Comparison of ENCODE assay signal across 29 cellular contexts in the genomic region with DNA sequence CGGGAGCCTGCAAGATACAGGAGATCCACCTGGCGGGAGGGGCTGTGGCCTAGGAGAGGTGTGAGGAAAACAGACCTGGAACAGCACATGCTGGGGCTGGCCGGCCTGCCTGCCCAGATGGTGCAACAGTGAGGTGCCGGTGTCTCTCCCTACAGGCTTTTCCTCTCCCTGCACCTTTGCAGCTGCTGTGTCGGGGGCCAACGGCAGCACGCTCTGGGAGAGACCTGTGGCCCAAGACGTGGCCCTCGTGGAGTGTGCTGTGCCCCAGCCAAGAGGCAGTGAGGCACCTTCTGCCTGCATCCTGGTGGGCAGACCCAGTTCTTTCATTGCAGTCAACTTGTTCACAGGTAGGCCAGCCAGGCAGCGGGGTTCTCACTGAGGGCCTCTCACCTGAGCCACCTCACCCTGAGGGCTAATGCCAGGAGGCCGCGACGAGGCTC. TPM values are rescaled to one million over a fixed set of nuclear protein-coding genes. Genes with fewer than 3 reads are reported as not detected.
"Had no signal": no experiment of that assay in that cellular context is flagged by ENCODE, and none has a peak within 500 bp of the region (broad histone marks: within the 10 kb centered on the region; RNA-seq: fewer than 3 reads in every experiment).

No MANE protein-coding gene starts in this region.

- DNase-seq: activated CD4-positive, alpha-beta memory T cell treated with anti-CD3 and anti-CD28 coated beads, Interleukin-2, amount 10 ng/mL, durations not matched to agents 7 days and 5 days; activated CD4-positive, alpha-beta T cell treated with anti-CD3 and anti-CD28 coated beads, Interleukin-2, amount 10 ng/mL, durations not matched to agents 24 days and 14 days; activated CD8-positive, alpha-beta memory T cell treated with anti-CD3 and anti-CD28 coated beads, Interleukin-2, amount 10 ng/mL, durations not matched to agents 7 days and 5 days; activated gamma-delta T cell treated with Interleukin-2 at 50 U/mL for 16 hours; adrenal gland; central memory CD4-positive, alpha-beta T cell; endodermal cell; esophagus squamous epithelium; gastrocnemius medialis; hippocampal formation; left ventricle myocardium superior; psoas muscle; stimulated activated CD4-positive, alpha-beta T cell treated with anti-CD3 and anti-CD28 coated beads, Interleukin-12 subunit alpha, Interleukin-12 subunit beta, amount 100 ng/mL, for 4 hours; stimulated activated CD4-positive, alpha-beta T cell treated with anti-CD3 and anti-CD28 coated beads, Interleukin-4, amount 100 ng/mL, for 4 hours; thyroid gland; upper lobe of right lung had no signal

- H3K4me3 ChIP-seq: adrenal gland, coronary artery, esophagus squamous epithelium, gastrocnemius medialis, pancreas, psoas muscle, right atrium auricular region, thyroid gland, upper lobe of right lung had no signal

- H3K4me3 Mint-ChIP-seq: activated CD4-positive, alpha-beta memory T cell treated with anti-CD3 and anti-CD28 coated beads, Interleukin-2, amount 10 ng/mL, durations not matched to agents 7 days and 5 days; activated CD4-positive, alpha-beta T cell treated with anti-CD3 and anti-CD28 coated beads, Interleukin-2, amount 10 ng/mL, durations not matched to agents 24 days and 14 days; activated CD8-positive, alpha-beta memory T cell treated with anti-CD3 and anti-CD28 coated beads, Interleukin-2, amount 10 ng/mL, durations not matched to agents 7 days and 5 days; activated naive CD4-positive, alpha-beta T cell treated with anti-CD3 and anti-CD28 coated beads, Interleukin-2, amount 50 U/mL, for 24 hours; activated T-helper 1 cell treated with anti-CD3 and anti-CD28 coated beads, Interleukin-12 subunit alpha, Interleukin-12 subunit beta, Interleukin-2, Interleukin-4 antibody, amounts not matched to agents 30 ng/mL and 10 ng/mL and 1 ng/mL, durations not matched to agents 14 hours and 24 hours and 36 hours; endodermal cell; memory B cell; nephron; stimulated activated naive CD8-positive, alpha-beta T cell treated with anti-CD3 and anti-CD28 coated beads, Interleukin-15, Interleukin-2, amounts not matched to agents 100 ng/mL and 50 ng/mL, for 24 hours had no signal

- H3K27ac Mint-ChIP-seq: activated CD4-positive, alpha-beta T cell treated with anti-CD3 and anti-CD28 coated beads, Interleukin-2, amount 10 ng/mL, durations not matched to agents 24 days and 14 days; activated CD8-positive, alpha-beta memory T cell treated with anti-CD3 and anti-CD28 coated beads, Interleukin-2, amount 10 ng/mL, durations not matched to agents 7 days and 5 days; activated naive CD4-positive, alpha-beta T cell treated with anti-CD3 and anti-CD28 coated beads, Interleukin-2, amount 50 U/mL, for 24 hours; activated T-helper 1 cell treated with anti-CD3 and anti-CD28 coated beads, Interleukin-12 subunit alpha, Interleukin-12 subunit beta, Interleukin-2, Interleukin-4 antibody, amounts not matched to agents 30 ng/mL and 10 ng/mL and 1 ng/mL, durations not matched to agents 14 hours and 24 hours and 36 hours; endodermal cell; memory B cell; nephron; stimulated activated naive CD8-positive, alpha-beta T cell treated with anti-CD3 and anti-CD28 coated beads, Interleukin-15, Interleukin-2, amounts not matched to agents 100 ng/mL and 50 ng/mL, for 24 hours had no signal

- H3K27me3 ChIP-seq: adrenal gland, esophagus squamous epithelium, gastrocnemius medialis, neutrophil, pancreas, right atrium auricular region, thyroid gland, upper lobe of right lung had no signal

- H3K4me1 ChIP-seq: adrenal gland, esophagus squamous epithelium, gastrocnemius medialis, psoas muscle, upper lobe of right lung had no signal

- H3K36me3 Mint-ChIP-seq: activated CD8-positive, alpha-beta memory T cell treated with anti-CD3 and anti-CD28 coated beads, Interleukin-2, amount 10 ng/mL, durations not matched to agents 7 days and 5 days had no signal

- H3K9me3 Mint-ChIP-seq: activated CD4-positive, alpha-beta memory T cell treated with anti-CD3 and anti-CD28 coated beads, Interleukin-2, amount 10 ng/mL, durations not matched to agents 7 days and 5 days; activated CD4-positive, alpha-beta T cell treated with anti-CD3 and anti-CD28 coated beads, Interleukin-2, amount 10 ng/mL, durations not matched to agents 24 days and 14 days; activated naive CD4-positive, alpha-beta T cell treated with anti-CD3 and anti-CD28 coated beads, Interleukin-2, amount 50 U/mL, for 24 hours; activated T-helper 1 cell treated with anti-CD3 and anti-CD28 coated beads, Interleukin-12 subunit alpha, Interleukin-12 subunit beta, Interleukin-2, Interleukin-4 antibody, amounts not matched to agents 30 ng/mL and 10 ng/mL and 1 ng/mL, durations not matched to agents 14 hours and 24 hours and 36 hours; endodermal cell; memory B cell; stimulated activated naive CD8-positive, alpha-beta T cell treated with anti-CD3 and anti-CD28 coated beads, Interleukin-15, Interleukin-2, amounts not matched to agents 100 ng/mL and 50 ng/mL, for 24 hours had no signal

- FAIRE-seq: astrocyte, pancreas had no signal

- H3K27ac ChIP-seq: adrenal gland, coronary artery, esophagus squamous epithelium, gastrocnemius medialis, neutrophil, pancreas, psoas muscle, right atrium auricular region, thyroid gland, upper lobe of right lung had no signal

- H3K27me3 Mint-ChIP-seq: activated CD4-positive, alpha-beta memory T cell treated with anti-CD3 and anti-CD28 coated beads, Interleukin-2, amount 10 ng/mL, durations not matched to agents 7 days and 5 days; activated CD4-positive, alpha-beta T cell treated with anti-CD3 and anti-CD28 coated beads, Interleukin-2, amount 10 ng/mL, durations not matched to agents 24 days and 14 days; activated CD8-positive, alpha-beta memory T cell treated with anti-CD3 and anti-CD28 coated beads, Interleukin-2, amount 10 ng/mL, durations not matched to agents 7 days and 5 days; activated naive CD4-positive, alpha-beta T cell treated with anti-CD3 and anti-CD28 coated beads, Interleukin-2, amount 50 U/mL, for 24 hours; memory B cell; stimulated activated naive CD8-positive, alpha-beta T cell treated with anti-CD3 and anti-CD28 coated beads, Interleukin-15, Interleukin-2, amounts not matched to agents 100 ng/mL and 50 ng/mL, for 24 hours had no signal

- ATAC-seq: activated CD4-positive, CD25-positive, alpha-beta regulatory T cell treated with anti-CD3 and anti-CD28 coated beads, Interleukin-2, amount 50 U/mL, for 24 hours; activated CD8-positive, alpha-beta memory T cell treated with anti-CD3 and anti-CD28 coated beads, Interleukin-2, amount 10 ng/mL, durations not matched to agents 7 days and 5 days; gastrocnemius medialis; left ventricle myocardium superior; pancreas; psoas muscle; upper lobe of right lung had no signal

- H3K4me1 Mint-ChIP-seq: endodermal cell, memory B cell, nephron had no signal

- H3K9me3 ChIP-seq: adrenal gland, esophagus squamous epithelium, gastrocnemius medialis, neutrophil, pancreas, psoas muscle, right atrium auricular region, thyroid gland, upper lobe of right lung had no signal

RNA-seq across cellular contexts. Expression of a gene that starts 15.9 kb away (rescaled TPM):
- total RNA-seq: activated CD8-positive, alpha-beta memory T cell treated with anti-CD3 and anti-CD28 coated beads, Interleukin-2, amount 10 ng/mL, durations not matched to agents 7 days and 5 days; mononuclear cell had no signal

RNA-seq across cellular contexts. Expression of a gene that starts 20.6 kb away (rescaled TPM):
- total RNA-seq: activated CD4-positive, alpha-beta memory T cell treated with anti-CD3 and anti-CD28 coated beads, Interleukin-2, amount 10 ng/mL, durations not matched to agents 7 days and 5 days; activated CD4-positive, alpha-beta T cell treated with anti-CD3 and anti-CD28 coated beads, Interleukin-2, amount 10 ng/mL, durations not matched to agents 24 days and 14 days; activated CD8-positive, alpha-beta memory T cell treated with anti-CD3 and anti-CD28 coated beads, Interleukin-2, amount 10 ng/mL, durations not matched to agents 7 days and 5 days; activated T-helper 1 cell treated with anti-CD3 and anti-CD28 coated beads, Interleukin-12 subunit alpha, Interleukin-12 subunit beta, Interleukin-2, Interleukin-4 antibody, amounts not matched to agents 30 ng/mL and 10 ng/mL and 1 ng/mL, durations not matched to agents 14 hours and 24 hours and 36 hours; esophagus squamous epithelium; mononuclear cell; T-helper 2 cell treated with Interferon-gamma antibody and Interleukin-4, amounts not matched to agents 100 ng/mL and 5 ng/mL, for 36 hours; thyroid gland had no signal

RNA-seq across cellular contexts. Expression of a gene that starts 23.1 kb away (rescaled TPM):
- total RNA-seq: activated CD4-positive, alpha-beta memory T cell treated with anti-CD3 and anti-CD28 coated beads, Interleukin-2, amount 10 ng/mL, durations not matched to agents 7 days and 5 days; activated CD4-positive, alpha-beta T cell treated with anti-CD3 and anti-CD28 coated beads, Interleukin-2, amount 10 ng/mL, durations not matched to agents 24 days and 14 days; activated CD8-positive, alpha-beta memory T cell treated with anti-CD3 and anti-CD28 coated beads, Interleukin-2, amount 10 ng/mL, durations not matched to agents 7 days and 5 days; activated T-helper 1 cell treated with anti-CD3 and anti-CD28 coated beads, Interleukin-12 subunit alpha, Interleukin-12 subunit beta, Interleukin-2, Interleukin-4 antibody, amounts not matched to agents 30 ng/mL and 10 ng/mL and 1 ng/mL, durations not matched to agents 14 hours and 24 hours and 36 hours; esophagus squamous epithelium; mononuclear cell; T-helper 2 cell treated with Interferon-gamma antibody and Interleukin-4, amounts not matched to agents 100 ng/mL and 5 ng/mL, for 36 hours had no signal
